In genomic region chr17:78379134-78379497, GRCh38 we compare ENCODE assay signal across 8 cellular contexts. TPM values are rescaled to one million over a fixed set of nuclear protein-coding genes. Genes with fewer than 3 reads are reported as not detected.
DNase-seq lines count a peak whose midpoint lies in the region; ATAC-seq, FAIRE-seq and TF ChIP-seq lines count a peak whose summit lies in the region.

No MANE protein-coding gene starts in this region.

- H3K27me3 ChIP-seq in OCI-LY1 (ENCODE audit: insufficient read depth, low read length): no peaks in the 10 kb centered on the region

- H4K20me1 ChIP-seq in OCI-LY1 (ENCODE audit: insufficient read depth, low read length): no peaks in the 10 kb centered on the region

- CTCF ChIA-PET in Calu3 (lab: Charles Lee): interaction anchor here (0.6 to 1.3 kb wide), 2 partner anchors 33 to 43 kb away, joined by 3 read pairs; no protein-coding TSS in a partner anchor

- BruUV-seq in Calu3 (replicated peaks; lab: Mats Ljungman, UMichigan): TSS peak; percentile 57

- H3K36me3 ChIP-seq in OCI-LY1 (ENCODE audit: insufficient read depth, low read length): 0 out of 2 replicates have a peak, but pooled peaks cover 13% of the 10 kb centered on the region

- no peaks in the 10 kb centered on the region for H3K9me3 ChIP-seq in OCI-LY1 (ENCODE audit: low read length)

- peak overlapping the region; percentile 42 for H3K27ac Mint-ChIP-seq in Calu3 (ENCODE audit: unreplicated experiment)
- peak overlapping the region; percentile 71 to 95 (median 94) for H3K27ac Mint-ChIP-seq in naive thymus-derived CD8-positive, alpha-beta T cell

- no peak for DNase-seq in Calu3
- peak; percentile 95 to 99 for DNase-seq in dermis microvascular lymphatic vessel endothelial cell (ENCODE audit: low read depth in 2 of 2)
- DNase-seq in naive thymus-derived CD8-positive, alpha-beta T cell: no peak
- no peak for DNase-seq in islet precursor cell
- DNase-seq in HTR-8/SVneo (ENCODE audit: insufficient read length, low spot score): no peak
- no peak for DNase-seq in activated CD4-positive, alpha-beta T cell treated with anti-CD3 and anti-CD28 coated beads, Interleukin-2, amount 50 U/mL, for 4 hours

- POLR2A ChIA-PET in naive thymus-derived CD8-positive, alpha-beta T cell (lab: Charles Lee): interaction anchor here (0.6 to 2.2 kb wide), 10 partner anchors 12 to 463 kb away, joined by 3 to 9 read pairs (median 4); no protein-coding TSS in a partner anchor

- no peak overlapping the region for H3K27ac ChIP-seq in OCI-LY1 (ENCODE audit: low read depth, low read length, poor library complexity, severe bottlenecking)

- H3K27me3 Mint-ChIP-seq in Calu3 (ENCODE audit: unreplicated experiment): no peaks in the 10 kb centered on the region
- no peaks in the 10 kb centered on the region for H3K27me3 Mint-ChIP-seq in naive thymus-derived CD8-positive, alpha-beta T cell

- H3K4me3 ChIP-seq in OCI-LY1 (ENCODE audit: low read depth, low read length, poor library complexity, severe bottlenecking): peak overlapping the region; percentile 99

- no peak overlapping the region for H2AFZ ChIP-seq in OCI-LY1 (ENCODE audit: low read length)

- no peaks in the 10 kb centered on the region for H3K9me2 ChIP-seq in OCI-LY1 (ENCODE audit: low read depth, low read length)

- peaks cover 29% of the 10 kb centered on the region for H3K36me3 Mint-ChIP-seq in Calu3 (ENCODE audit: insufficient read depth, unreplicated experiment)
- peaks cover 0 to 27% (median 0%) of the 10 kb centered on the region in 3 donors for H3K36me3 Mint-ChIP-seq in naive thymus-derived CD8-positive, alpha-beta T cell

- no peak for FAIRE-seq in HTR-8/SVneo (lab: Jason Lieb, UNC)

- peak overlapping the region; percentile 99 for H3K4me2 ChIP-seq in OCI-LY1 (ENCODE audit: low read length)

- peaks cover 30% of the 10 kb centered on the region for H3K79me2 ChIP-seq in OCI-LY1 (ENCODE audit: insufficient read depth, low read length)

- TF ChIP-seq CTCF in Calu3 (IDR thresholded peaks at IDR 0.05; ENCODE audit: unreplicated experiment): no peak
- TF ChIP-seq CTCF in OCI-LY1 (IDR thresholded peaks at IDR 0.05; ENCODE audit: low read length): no peak

- no peaks in the 10 kb centered on the region for H3K9me3 Mint-ChIP-seq in Calu3 (ENCODE audit: low read depth, unreplicated experiment)
- H3K9me3 Mint-ChIP-seq in naive thymus-derived CD8-positive, alpha-beta T cell: no peaks in the 10 kb centered on the region

- H3K4me1 ChIP-seq in OCI-LY1 (ENCODE audit: insufficient read depth, low read length, severe bottlenecking): peaks cover 51% of the 10 kb centered on the region

- intact Hi-C loops in Calu3 (cut with micrococcal nuclease; ENCODE audit: unreplicated experiment): no loop called here

- peak overlapping the region; percentile 88 for H3K4me3 Mint-ChIP-seq in Calu3 (ENCODE audit: low read depth, unreplicated experiment)
- H3K4me3 Mint-ChIP-seq in naive thymus-derived CD8-positive, alpha-beta T cell: peak overlapping the region; percentile 85 to 97 (median 94)

- peaks cover 31% of the 10 kb centered on the region for H3K4me1 Mint-ChIP-seq in Calu3 (ENCODE audit: low read depth, unreplicated experiment)
- H3K4me1 Mint-ChIP-seq in naive thymus-derived CD8-positive, alpha-beta T cell: peaks cover 26 to 54% (median 50%) of the 10 kb centered on the region in 4 donors

- ATAC-seq in naive thymus-derived CD8-positive, alpha-beta T cell: no peak
- no peak for ATAC-seq in HG03460 (IDR thresholded peaks at IDR 0.05; ENCODE audit: unreplicated experiment)

- H3F3A ChIP-seq in OCI-LY1 (ENCODE audit: insufficient read depth, low read length): no peaks in the 10 kb centered on the region

- H3K9ac ChIP-seq in OCI-LY1 (ENCODE audit: low read length): peak overlapping the region; percentile 94

RNA-seq across cellular contexts. Expression of gene PGS1, which starts 0.7 kb away (rescaled TPM):
- total RNA-seq in Calu3 (2022) (39.5 and 42.6 TPM in 2 replicates), dermis microvascular lymphatic vessel endothelial cell (19.8 and 30.5 TPM in 2 replicates)
- 10 to 100 TPM; 72.5 to 73.4 TPM for total RNA-seq in naive thymus-derived CD8-positive, alpha-beta T cell
- 10 to 100 TPM; 24.3 to 46.6 (median 32.7) TPM for polyA plus RNA-seq in naive thymus-derived CD8-positive, alpha-beta T cell

RNA-seq across cellular contexts. Expression of gene SOCS3, which starts 19.2 kb away (rescaled TPM):
- total RNA-seq in Calu3 (2022) (39.5 and 51.6 TPM in 2 replicates), dermis microvascular lymphatic vessel endothelial cell (35.8 and 58.2 TPM in 2 replicates)
- total RNA-seq in naive thymus-derived CD8-positive, alpha-beta T cell: 1 to 10 TPM in 1 of 2 experiments, under 1 TPM in 1; 0.86 to 1.0 TPM
- 10 to 100 TPM; 21.2 to 43.9 (median 37.3) TPM for polyA plus RNA-seq in naive thymus-derived CD8-positive, alpha-beta T cell

Comparison
In these comparisons a context has a peak if more than half of its experiments do, and no peak if none do; other contexts are left out.
1. DNase-seq: peak in dermis microvascular lymphatic vessel endothelial cell (2 of 2); none in Calu3 (single experiment), naive thymus-derived CD8-positive, alpha-beta T cell (0 of 10), islet precursor cell (single experiment), HTR-8/SVneo (single experiment) and activated CD4-positive, alpha-beta T cell treated with anti-CD3 and anti-CD28 coated beads, Interleukin-2, amount 50 U/mL, for 4 hours (0 of 2).
2. RNA of gene SOCS3, which starts 19.2 kb away (total RNA-seq): 39.5 to 51.6 TPM in Calu3 and 35.8 to 58.2 TPM in dermis microvascular lymphatic vessel endothelial cell; 0.86 to 1.0 TPM in naive thymus-derived CD8-positive, alpha-beta T cell; every median in the first group is over 10 times any median in the second.